In genomic region chr5:142025637-142026036, GRCh38 we compare ENCODE assay signal across 8 cellular contexts. TPM values are rescaled to one million over a fixed set of nuclear protein-coding genes. Genes with fewer than 3 reads are reported as not detected.
A peak's percentile ranks its signal among the peaks of the same experiment; 100 is the strongest.
DNase-seq lines count a peak whose midpoint lies in the region; ATAC-seq and TF ChIP-seq lines count a peak whose summit lies in the region.

No MANE protein-coding gene starts in this region.

- H3K4me2 ChIP-seq in mammary epithelial cell (ENCODE audit: insufficient read depth, low read depth, low read length), result peak overlapping the region; percentile 67

- H3K27me3 ChIP-seq in mammary epithelial cell (ENCODE audit: insufficient read depth, low read length), result no peaks in the 10 kb centered on the region

- ATAC-seq in HG03378 (IDR thresholded peaks at IDR 0.05; ENCODE audit: unreplicated experiment), result no peak

- H3K79me2 ChIP-seq in mammary epithelial cell (ENCODE audit: insufficient read depth, low read length), result no peaks in the 10 kb centered on the region

- no peaks in the 10 kb centered on the region for H4K20me1 ChIP-seq in mammary epithelial cell (ENCODE audit: insufficient read depth, low read length)

- H3K27me3 Mint-ChIP-seq in CD14-positive monocyte (ENCODE audit: low read depth in 3 of 3), result peaks cover 8 to 22% (median 11%) of the 10 kb centered on the region in 3 donors
- peaks cover 19% of the 10 kb centered on the region for H3K27me3 Mint-ChIP-seq in nephron progenitor cell (ENCODE audit: low read depth, poor library complexity)

- H3K4me1 ChIP-seq in mammary epithelial cell (ENCODE audit: insufficient read depth, low read length), result peaks cover 7% of the 10 kb centered on the region

- H3K9me3 Mint-ChIP-seq in CD14-positive monocyte, result peaks cover 0 to 4% (median 3%) of the 10 kb centered on the region in 7 donors
- H3K9me3 Mint-ChIP-seq in nephron progenitor cell, result peaks cover 4% of the 10 kb centered on the region

- CTCF ChIA-PET in mammary epithelial cell (lab: Charles Lee; ENCODE audit: low non-redundant PET), result no interaction called here

- DNase-seq in CD14-positive monocyte (ENCODE audit: low spot score) (no peak), mammary epithelial cell (no peak), nephron progenitor cell (no peak), NCI-H2107 treated with DMSO at 0.1 percent for 48 hours (lab: John Stamatoyannopoulos, UW; ENCODE audit: unreplicated experiment) (no peak), caudate nucleus (lab: John Stamatoyannopoulos, UW) (no peak), NCI-H128 (lab: John Stamatoyannopoulos, UW; ENCODE audit: unreplicated experiment) (no peak)
- DNase-seq in Jurkat, Clone E6-1 (ENCODE audit: low read depth, low spot score), result no peak

- 69% methylated on average over 8 of the region's 8 CpGs for WGBS in mammary epithelial cell (ENCODE audit: low coverage, missing lambda C conversion rate)

- H3K4me1 Mint-ChIP-seq in CD14-positive monocyte, result peaks cover 18% of the 10 kb centered on the region
- peaks cover 19% of the 10 kb centered on the region for H3K4me1 Mint-ChIP-seq in nephron progenitor cell

- H3K27ac ChIP-seq in mammary epithelial cell (ENCODE audit: insufficient read depth, low read depth, low read length) (no peak overlapping the region), caudate nucleus (ENCODE audit: low read depth, low read length) (no peak overlapping the region)

- intact Hi-C loops in CD14-positive monocyte (cut with micrococcal nuclease) (no loop called here), mammary epithelial cell (cut with micrococcal nuclease) (loop anchor here (2.0 kb wide), 1 partner anchor 83 kb away; the partner anchor contains the start of gene NDFIP1)

- peak overlapping the region; percentile 53 for H3K4me3 ChIP-seq in Jurkat, Clone E6-1 (ENCODE audit: low read length)
- no peak overlapping the region for H3K4me3 ChIP-seq in mammary epithelial cell (replicated peaks in 1 of 3; ENCODE audit: insufficient read depth in 1 of 3, low read depth in 2 of 3, low read length in 3 of 3)

- peak overlapping the region; percentile 91 for H2AFZ ChIP-seq in mammary epithelial cell (ENCODE audit: low read depth, low read length)

- BruUV-seq in mammary epithelial cell (replicated peaks; lab: Mats Ljungman, UMichigan), result no TSS peak

- H3K27ac Mint-ChIP-seq in CD14-positive monocyte (peak overlapping the region in 5 of 7 donors; percentile 91 to 96 (median 96)), nephron progenitor cell (no peak overlapping the region)

- no peaks in the 10 kb centered on the region for H3K9me3 ChIP-seq in mammary epithelial cell (replicated peaks; ENCODE audit: insufficient read depth, low read length)

- H3K36me3 ChIP-seq in mammary epithelial cell (ENCODE audit: insufficient read depth, low read length), result no peaks in the 10 kb centered on the region

- H3K36me3 Mint-ChIP-seq in CD14-positive monocyte (no peaks in the 10 kb centered on the region), nephron progenitor cell (ENCODE audit: low read depth) (peaks cover under 1% of the 10 kb centered on the region)

- H3K4me3 Mint-ChIP-seq in CD14-positive monocyte (peak overlapping the region; percentile 77 to 96), nephron progenitor cell (peak overlapping the region; percentile 85)

- no peak overlapping the region for H3K9ac ChIP-seq in mammary epithelial cell (ENCODE audit: insufficient read depth, low read length)

- dilution Hi-C loops in mammary epithelial cell (cut with HindIII; ENCODE audit: low sequenced_read_pairs), result no loop called here

- TF ChIP-seq CTCF in CD14-positive monocyte (IDR thresholded peaks at IDR 0.05) (no peak), mammary epithelial cell (conservative IDR thresholded peaks at IDR 0.05 in 1 of 2, IDR thresholded peaks at IDR 0.05 in 1 of 2; ENCODE audit: extremely low read depth in 1 of 2, insufficient read depth in 1 of 2, low read depth in 1 of 2, low read length in 2 of 2) (no peak), nephron progenitor cell (IDR thresholded peaks at IDR 0.05) (no peak)

- in situ Hi-C loops in mammary epithelial cell (cut with MboI; ENCODE audit: low sequenced_read_pairs in 2 of 2), result no loop called here

RNA-seq across cellular contexts. Expression of gene GNPDA1, which starts 12.8 kb away (rescaled TPM):
- polyA plus RNA-seq in CD14-positive monocyte, result 10 to 100 TPM; 24.3 to 47.6 TPM
- 48.8 TPM for polyA plus RNA-seq in Jurkat, Clone E6-1 (2012; ENCODE audit: insufficient read depth, insufficient read length)
- 10 to 100 TPM; 29.0 to 77.2 TPM for total RNA-seq in mammary epithelial cell
- 26.8 TPM for polyA plus RNA-seq in mammary epithelial cell
- 71.6 TPM for polyA minus RNA-seq in mammary epithelial cell

RNA-seq across cellular contexts. Expression of gene RNF14, which starts 56.7 kb away (rescaled TPM):
- polyA plus RNA-seq in CD14-positive monocyte, result 10 to 100 TPM; 31.2 to 52.8 TPM
- polyA plus RNA-seq in Jurkat, Clone E6-1 (2012; ENCODE audit: insufficient read depth, insufficient read length), result 48.7 TPM
- total RNA-seq in mammary epithelial cell, result 10 to 100 TPM; 60.4 to 93.7 TPM
- polyA plus RNA-seq in mammary epithelial cell, result 33.2 TPM
- polyA minus RNA-seq in mammary epithelial cell, result 145 TPM
